In the genomic region with DNA sequence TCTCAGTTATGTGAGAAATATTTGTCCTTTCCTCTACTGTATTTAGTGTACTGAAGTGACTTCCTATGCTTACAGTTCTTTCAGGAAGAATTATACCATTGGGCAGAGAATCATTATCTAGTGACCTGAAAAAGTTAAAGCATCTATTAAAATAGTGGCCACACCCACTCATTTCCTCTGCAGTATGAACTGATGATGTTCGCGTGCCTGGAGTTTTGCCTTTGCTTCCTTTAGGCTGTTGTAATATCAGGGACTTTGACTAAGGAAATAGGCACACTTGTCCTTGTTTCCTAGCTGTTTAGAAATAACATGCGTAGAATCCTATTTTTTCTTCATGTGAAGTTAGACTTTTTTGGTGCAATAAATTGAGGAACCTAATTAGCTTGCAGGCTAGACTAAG, we compare ENCODE assay signal across 26 cellular contexts.
"Had no signal": no experiment of that assay in that cellular context is flagged by ENCODE, and none has a peak within 500 bp of the region (broad histone marks: within the 10 kb centered on the region; RNA-seq: fewer than 3 reads in every experiment).

No MANE protein-coding gene starts in this region.

- H3K4me3 ChIP-seq: ascending aorta, breast epithelium, coronary artery, esophagus muscularis mucosa, hepatocyte, left ventricle myocardium inferior, mucosa of descending colon, prostate gland, right atrium auricular region, suprapubic skin, transverse colon, vagina had no signal

- ATAC-seq: activated CD8-positive, alpha-beta T cell treated with anti-CD3 and anti-CD28 coated beads for 36 hours; foreskin keratinocyte; mucosa of descending colon; stimulated activated naive CD8-positive, alpha-beta T cell treated with anti-CD3 and anti-CD28 coated beads, Interleukin-15, amount 100 ng/mL, for 72 hours had no signal

- H3K27ac ChIP-seq: ascending aorta, breast epithelium, coronary artery, esophagus muscularis mucosa, foreskin keratinocyte, hepatocyte, left ventricle myocardium inferior, prostate gland, right atrium auricular region, suprapubic skin, transverse colon, vagina had no signal

- H3K4me1 Mint-ChIP-seq: neural crest cell had no signal

- H3K4me3 Mint-ChIP-seq: activated CD8-positive, alpha-beta T cell treated with anti-CD3 and anti-CD28 coated beads for 36 hours; activated naive CD4-positive, alpha-beta T cell treated with anti-CD3 and anti-CD28 coated beads for 36 hours; memory B cell; naive B cell; neural crest cell; stimulated activated naive CD8-positive, alpha-beta T cell treated with anti-CD3 and anti-CD28 coated beads, Interleukin-15, amount 100 ng/mL, for 72 hours; T-helper 2 cell treated with Interferon-gamma antibody and Interleukin-4, amounts not matched to agents 5 μg/mL and 100 μg/mL, for 36 hours had no signal

- H3K27ac Mint-ChIP-seq: activated CD8-positive, alpha-beta T cell treated with anti-CD3 and anti-CD28 coated beads for 36 hours; activated naive CD4-positive, alpha-beta T cell treated with anti-CD3 and anti-CD28 coated beads for 36 hours; memory B cell; naive B cell; T-helper 2 cell treated with Interferon-gamma antibody and Interleukin-4, amounts not matched to agents 5 μg/mL and 100 μg/mL, for 36 hours had no signal

- DNase-seq: activated CD4-positive, alpha-beta T cell treated with anti-CD3 and anti-CD28 coated beads for 48 hours; activated CD4-positive, CD25-positive, alpha-beta regulatory T cell; activated CD8-positive, alpha-beta T cell treated with anti-CD3 and anti-CD28 coated beads for 36 hours; activated naive CD4-positive, alpha-beta T cell treated with anti-CD3 and anti-CD28 coated beads for 36 hours; activated T-cell treated with anti-CD3 and anti-CD28 coated beads, Interleukin-2, amount 50 U/mL, for 1 hour; effector CD8-positive, alpha-beta T cell; foreskin keratinocyte; left ventricle myocardium inferior; mucosa of descending colon; naive B cell; stimulated activated CD4-positive, alpha-beta T cell treated with anti-CD3 and anti-CD28 coated beads, Interleukin-12 subunit alpha, Interleukin-12 subunit beta, amount 100 ng/mL, for 4 hours; stimulated activated CD4-positive, alpha-beta T cell treated with anti-CD3 and anti-CD28 coated beads, Interleukin-1b, Interleukin-23, amount 100 ng/mL, for 48 hours; stimulated activated naive CD8-positive, alpha-beta T cell treated with anti-CD3 and anti-CD28 coated beads, Interleukin-15, amount 100 ng/mL, for 72 hours; transverse colon had no signal

- H3K9me3 Mint-ChIP-seq: activated CD8-positive, alpha-beta T cell treated with anti-CD3 and anti-CD28 coated beads for 36 hours; activated naive CD4-positive, alpha-beta T cell treated with anti-CD3 and anti-CD28 coated beads for 36 hours; memory B cell; naive B cell; neural crest cell; stimulated activated naive CD8-positive, alpha-beta T cell treated with anti-CD3 and anti-CD28 coated beads, Interleukin-15, amount 100 ng/mL, for 72 hours; T-helper 2 cell treated with Interferon-gamma antibody and Interleukin-4, amounts not matched to agents 5 μg/mL and 100 μg/mL, for 36 hours had no signal

- H3K27me3 Mint-ChIP-seq: activated CD8-positive, alpha-beta T cell treated with anti-CD3 and anti-CD28 coated beads for 36 hours; memory B cell; naive B cell; stimulated activated naive CD8-positive, alpha-beta T cell treated with anti-CD3 and anti-CD28 coated beads, Interleukin-15, amount 100 ng/mL, for 72 hours had no signal
